8 cellular contexts compared by ENCODE assay signal in the genomic region with DNA sequence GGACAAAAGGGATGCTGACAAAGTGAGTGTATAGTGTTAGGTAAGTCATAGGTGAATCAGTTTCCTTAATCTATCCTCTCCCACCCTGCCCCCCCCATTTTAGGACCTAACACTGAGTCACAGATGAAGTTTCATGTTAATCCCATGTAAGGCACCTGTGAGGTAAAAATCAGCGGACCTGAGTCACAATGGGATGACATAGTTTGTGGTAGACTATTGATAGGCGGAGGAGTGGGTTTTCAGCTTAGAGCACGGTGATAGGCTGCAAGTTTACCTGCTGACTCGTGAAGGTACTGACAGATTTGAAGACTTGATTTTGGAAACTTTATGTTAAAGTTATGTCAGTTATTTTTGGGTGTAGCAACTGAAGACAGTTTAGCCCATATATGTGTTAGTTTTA. TPM values are rescaled to one million over a fixed set of nuclear protein-coding genes. Genes with fewer than 3 reads are reported as not detected.
A peak's percentile ranks its signal among the peaks of the same experiment; 100 is the strongest.
DNase-seq lines count a peak whose midpoint lies in the region; ATAC-seq and TF ChIP-seq lines count a peak whose summit lies in the region.

No MANE protein-coding gene starts in this region.

- intact Hi-C loops in sciatic nerve (cut with DNase I), result no loop called here

- H3K36me3 Mint-ChIP-seq in activated naive CD8-positive, alpha-beta T cell, result no peaks in the 10 kb centered on the region

- peaks cover 16% of the 10 kb centered on the region for H3K4me1 ChIP-seq in ACC112 (ENCODE audit: control insufficient read depth, insufficient read depth, low read length, unreplicated experiment)
- no peaks in the 10 kb centered on the region for H3K4me1 ChIP-seq in NT2/D1 (ENCODE audit: insufficient read depth, insufficient read length)

- H3K9ac ChIP-seq in NT2/D1 (ENCODE audit: insufficient read length, low read depth), result peak overlapping the region; percentile 98

- no peaks in the 10 kb centered on the region for H3K27me3 Mint-ChIP-seq in activated naive CD8-positive, alpha-beta T cell

- TF ChIP-seq CTCF in kidney epithelial cell (IDR thresholded peaks at IDR 0.05; ENCODE audit: insufficient read depth, low read length, poor library complexity, severe bottlenecking), result no peak

- DNase-seq in NT2/D1 (ENCODE audit: low read depth, low spot score) (no peak), kidney epithelial cell (ENCODE audit: low read depth) (peak; percentile 56), midbrain (lab: John Stamatoyannopoulos, UW) (no peak), sciatic nerve (ENCODE audit: low spot score) (no peak)
- peak; percentile 40 to 51 (median 41) for DNase-seq in stimulated activated CD4-positive, alpha-beta T cell treated with anti-CD3 and anti-CD28 coated beads, TNF-alpha, amount 100 ng/mL, for 48 hours (ENCODE audit: low read depth in 3 of 3)

- H3K4me1 Mint-ChIP-seq in activated naive CD8-positive, alpha-beta T cell (ENCODE audit: low read depth), result peaks cover 60% of the 10 kb centered on the region

- H3K27ac ChIP-seq in ACC112 (ENCODE audit: low read depth, low read length), result peak overlapping the region; percentile 96; the same call in 1 of the 2 replicates

- peaks cover 13% of the 10 kb centered on the region for H3K36me3 ChIP-seq in ACC112 (ENCODE audit: insufficient read depth, low read length)
- peaks cover 40% of the 10 kb centered on the region for H3K36me3 ChIP-seq in NT2/D1 (ENCODE audit: insufficient read depth, insufficient read length, low read length)
- no peaks in the 10 kb centered on the region for H3K36me3 ChIP-seq in kidney epithelial cell (ENCODE audit: control insufficient read depth, insufficient read depth, low read length)

- H3K9me3 ChIP-seq in NT2/D1 (ENCODE audit: insufficient read depth, low read length), result no peaks in the 10 kb centered on the region

- peaks cover 40% of the 10 kb centered on the region for H3K79me2 ChIP-seq in ACC112 (ENCODE audit: control insufficient read depth, insufficient read depth, low read length, unreplicated experiment)

- H3K4me3 ChIP-seq in ACC112 (ENCODE audit: low read depth, low read length) (peak overlapping the region; percentile 84), NT2/D1 (ENCODE audit: insufficient read length, low read depth) (peak overlapping the region; percentile 90), kidney epithelial cell (ENCODE audit: low read depth, low read length) (peak overlapping the region; percentile 89)

- H3K4me3 Mint-ChIP-seq in activated naive CD8-positive, alpha-beta T cell, result peak overlapping the region; percentile 98

- ATAC-seq in GM19351 (IDR thresholded peaks at IDR 0.05; ENCODE audit: unreplicated experiment) (peak; percentile 34), sciatic nerve (no peak)

- H3K27ac Mint-ChIP-seq in activated naive CD8-positive, alpha-beta T cell, result peak overlapping the region; percentile 100

- no peaks in the 10 kb centered on the region for H3K9me3 Mint-ChIP-seq in activated naive CD8-positive, alpha-beta T cell (ENCODE audit: low read depth)

- no peak overlapping the region for H2AFZ ChIP-seq in ACC112 (ENCODE audit: low read length, unreplicated experiment)

- H3K27me3 ChIP-seq in ACC112 (ENCODE audit: insufficient read depth, low read length) (no peaks in the 10 kb centered on the region), NT2/D1 (ENCODE audit: insufficient read depth, insufficient read length) (no peaks in the 10 kb centered on the region), kidney epithelial cell (ENCODE audit: control insufficient read depth, insufficient read depth, low read length) (no peaks in the 10 kb centered on the region)

RNA-seq across cellular contexts. Expression of a gene that starts 1.7 kb away (rescaled TPM):
- total RNA-seq in kidney epithelial cell, result 43.0 and 49.2 TPM in 2 replicates
- 60.7 TPM for total RNA-seq in sciatic nerve

RNA-seq across cellular contexts. Expression of a gene that starts 6.1 kb away (rescaled TPM):
- total RNA-seq in kidney epithelial cell (52.9 and 64.1 TPM in 2 replicates), sciatic nerve (69.0 TPM)

Comparison
In these comparisons a context has a peak if more than half of its experiments do, and no peak if none do; other contexts are left out.
1. DNase-seq: peak in kidney epithelial cell (single experiment) and stimulated activated CD4-positive, alpha-beta T cell treated with anti-CD3 and anti-CD28 coated beads, TNF-alpha, amount 100 ng/mL, for 48 hours (3 of 3); none in NT2/D1 (single experiment), midbrain (single experiment) and sciatic nerve (single experiment).
2. Peak in every context shown above with its lines, with median percentiles within 50 percentile points of each other: H3K4me3 ChIP-seq.